ENCODE assay signal across 8 cellular contexts in genomic region chr15:20612356-20612755, GRCh38.
DNase-seq lines count a peak whose midpoint lies in the region; ATAC-seq, FAIRE-seq and TF ChIP-seq lines count a peak whose summit lies in the region.
"Not testable (repeated sequence)": the region's sequence is repeated elsewhere in the genome, so short reads cannot be mapped to it uniquely, and the experiment has no call there.

No MANE protein-coding gene starts in this region.

- H3K36me3 Mint-ChIP-seq in stimulated activated effector memory CD8-positive, alpha-beta T cell treated with anti-CD3 and anti-CD28 coated beads, Interleukin-12 subunit alpha, Interleukin-12 subunit beta, amount 100 ng/mL, for 72 hours: not testable (repeated sequence)

- 83 to 84% methylated on average over 8 to 9 of the region's 9 CpGs for WGBS in aorta, 2 donors

- not testable (repeated sequence) for H3K4me1 Mint-ChIP-seq in stimulated activated effector memory CD8-positive, alpha-beta T cell treated with anti-CD3 and anti-CD28 coated beads, Interleukin-12 subunit alpha, Interleukin-12 subunit beta, amount 100 ng/mL, for 72 hours

- peak; percentile 1 for DNase-seq in RPMI8226
- peak; percentile 19 for DNase-seq in coronary artery (ENCODE audit: low spot score)
- peak; percentile 12 for DNase-seq in cardiac septum (ENCODE audit: low spot score)
- DNase-seq in kidney: peak; percentile 16
- peak in 1 of 3 donors; percentile 27 for DNase-seq in mucosa of descending colon
- not testable (repeated sequence) for DNase-seq in omental fat pad (ENCODE audit: low spot score); stimulated activated effector memory CD8-positive, alpha-beta T cell treated with anti-CD3 and anti-CD28 coated beads, Interleukin-12 subunit alpha, Interleukin-12 subunit beta, amount 100 ng/mL, for 72 hours (ENCODE audit: low spot score in 2 of 2)
- peak; percentile 15 to 37 for DNase-seq in aorta

- not testable (repeated sequence) for H3K9me3 Mint-ChIP-seq in stimulated activated effector memory CD8-positive, alpha-beta T cell treated with anti-CD3 and anti-CD28 coated beads, Interleukin-12 subunit alpha, Interleukin-12 subunit beta, amount 100 ng/mL, for 72 hours

- H3K4me1 ChIP-seq in kidney (ENCODE audit: control insufficient read depth in 1 of 2, insufficient read depth in 1 of 2, low read depth in 1 of 2, low read length in 2 of 2); mucosa of descending colon (ENCODE audit: low read depth); aorta (ENCODE audit: control insufficient read depth in 1 of 2, insufficient read depth in 2 of 2, low read length in 2 of 2): not testable (repeated sequence)

- intact Hi-C loops in cardiac septum (cut with DNase I); kidney (cut with DNase I); mucosa of descending colon (cut with DNase I, micrococcal nuclease); aorta (cut with DNase I): not testable (repeated sequence)

- not testable (repeated sequence) for H3K36me3 ChIP-seq in kidney (ENCODE audit: control insufficient read depth in 1 of 2, insufficient read depth in 2 of 2, low read length in 2 of 2); mucosa of descending colon (ENCODE audit: low read depth); aorta (ENCODE audit: control insufficient read depth in 1 of 2, insufficient read depth in 2 of 2, low read length in 1 of 2)

- not testable (repeated sequence) for FAIRE-seq in kidney (lab: Jason Lieb, UNC)

- not testable (repeated sequence) for H3K9ac ChIP-seq in kidney (ENCODE audit: low read length in 2 of 2)

- H3K4me3 ChIP-seq in coronary artery; kidney (ENCODE audit: low read length in 2 of 2); mucosa of descending colon; aorta (ENCODE audit: low read length in 2 of 2): not testable (repeated sequence)

- not testable (repeated sequence) for H3K9me3 ChIP-seq in kidney (ENCODE audit: control insufficient read depth in 1 of 2, low read length in 2 of 2); mucosa of descending colon; aorta (ENCODE audit: control insufficient read depth, low read length)

- not testable (repeated sequence) for H3K27ac ChIP-seq in coronary artery; kidney (ENCODE audit: low read depth in 2 of 2, low read length in 2 of 2); aorta (ENCODE audit: low read depth in 1 of 2, low read length in 2 of 2)

- not testable (repeated sequence) for H3K27me3 ChIP-seq in aorta (ENCODE audit: control insufficient read depth in 1 of 2, insufficient read depth in 2 of 2, low read length in 1 of 2)

- H3K27ac Mint-ChIP-seq in stimulated activated effector memory CD8-positive, alpha-beta T cell treated with anti-CD3 and anti-CD28 coated beads, Interleukin-12 subunit alpha, Interleukin-12 subunit beta, amount 100 ng/mL, for 72 hours: not testable (repeated sequence)

- not testable (repeated sequence) for TF ChIP-seq CTCF in coronary artery (IDR thresholded peaks at IDR 0.05); kidney (IDR thresholded peaks at IDR 0.05; ENCODE audit: borderline replicate concordance, extremely low read depth, insufficient read depth); mucosa of descending colon (IDR thresholded peaks at IDR 0.05); omental fat pad (IDR thresholded peaks at IDR 0.05)

- not testable (repeated sequence) for H3K4me3 Mint-ChIP-seq in stimulated activated effector memory CD8-positive, alpha-beta T cell treated with anti-CD3 and anti-CD28 coated beads, Interleukin-12 subunit alpha, Interleukin-12 subunit beta, amount 100 ng/mL, for 72 hours

- ATAC-seq in mucosa of descending colon: peak; percentile 16
- ATAC-seq in omental fat pad (ENCODE audit: low FRiP score): peak; percentile 41
- peak; percentile 35 for ATAC-seq in stimulated activated effector memory CD8-positive, alpha-beta T cell treated with anti-CD3 and anti-CD28 coated beads, Interleukin-12 subunit alpha, Interleukin-12 subunit beta, amount 100 ng/mL, for 72 hours
- not testable (repeated sequence) for ATAC-seq in aorta (ENCODE audit: low FRiP score)
